Comparison of ENCODE assay signal across 8 cellular contexts in the genomic region with DNA sequence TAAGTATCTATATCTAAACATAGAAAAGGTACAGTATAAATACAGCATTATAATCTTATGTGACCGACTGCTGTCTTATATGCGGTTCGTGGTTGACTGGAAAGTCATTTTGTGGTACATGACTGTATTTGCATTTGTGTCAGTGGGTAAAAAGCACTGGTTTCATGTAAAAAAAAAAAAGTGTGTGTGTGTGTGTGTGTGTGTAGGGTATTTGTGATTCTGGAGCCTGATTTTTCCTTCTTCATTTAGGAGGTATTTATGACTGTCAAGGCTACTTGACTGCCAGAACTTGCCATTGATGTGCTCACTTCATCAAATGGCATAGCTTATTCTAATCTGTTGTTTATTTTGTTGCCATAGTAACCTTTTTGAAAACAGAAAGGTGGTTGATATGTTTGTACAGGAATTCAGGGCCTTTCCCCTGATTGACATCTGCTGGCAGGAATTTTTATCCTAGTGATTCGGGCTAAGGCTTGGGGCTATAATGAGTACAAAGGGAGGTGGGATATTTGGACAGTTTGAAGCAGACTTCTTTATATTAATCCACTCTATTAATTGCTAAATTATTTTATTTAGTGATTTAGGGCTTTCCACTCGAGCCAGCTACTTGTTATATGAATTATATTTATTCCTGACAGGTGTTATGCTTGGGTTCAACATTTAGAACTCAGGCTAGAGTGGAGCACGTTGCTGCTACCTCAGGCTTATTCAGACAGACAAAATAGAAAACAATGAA.
DNase-seq lines count a peak whose midpoint lies in the region; ATAC-seq and TF ChIP-seq lines count a peak whose summit lies in the region.

No MANE protein-coding gene starts in this region.

- TF ChIP-seq CTCF in RWPE2 (IDR thresholded peaks at IDR 0.05; ENCODE audit: poor library complexity, severe bottlenecking): peak; percentile 85
- no peak for TF ChIP-seq CTCF in fibroblast of pulmonary artery (IDR thresholded peaks at IDR 0.05; ENCODE audit: low read length, missing control alignments)
- TF ChIP-seq CTCF in retinal pigment epithelial cell (conservative IDR thresholded peaks at IDR 0.05; ENCODE audit: low read depth, low read length): peak; percentile 5

- peaks cover 26% of the 10 kb centered on the region for H3K4me1 ChIP-seq in RWPE2 (ENCODE audit: insufficient read depth, poor library complexity, severe bottlenecking)

- no peaks in the 10 kb centered on the region for H3K9me3 ChIP-seq in RWPE2 (ENCODE audit: severe bottlenecking)

- H3K27me3 ChIP-seq in RWPE2 (ENCODE audit: insufficient read depth, poor library complexity, severe bottlenecking): no peaks in the 10 kb centered on the region

- peaks cover 3% of the 10 kb centered on the region; the same call in 1 of the 2 replicates for H3K36me3 ChIP-seq in RWPE2 (ENCODE audit: low read depth)

- DNase-seq in DMS79 treated with DMSO at 0.1 percent for 48 hours (lab: John Stamatoyannopoulos, UW): peak; percentile 5
- peak; percentile 94 for DNase-seq in HT-29 (ENCODE audit: low spot score)
- DNase-seq in RWPE2 (ENCODE audit: low spot score): no peak
- DNase-seq in fibroblast of pulmonary artery (ENCODE audit: low read depth): peak; percentile 65
- peak; percentile 91 for DNase-seq in retinal pigment epithelial cell (ENCODE audit: low read depth)
- DNase-seq in mesenteric fat pad (ENCODE audit: low spot score): no peak
- no peak for DNase-seq in NCI-H2081 treated with DMSO at 0.1 percent for 48 hours (lab: John Stamatoyannopoulos, UW)

- ATAC-seq in GM21447 (IDR thresholded peaks at IDR 0.05; ENCODE audit: unreplicated experiment): peak; percentile 77
- ATAC-seq in RWPE2 (ENCODE audit: low read depth): peak; percentile 90

- H3K4me3 ChIP-seq in RWPE2 (ENCODE audit: severe bottlenecking) (no peak overlapping the region), fibroblast of pulmonary artery (replicated peaks; ENCODE audit: low read depth, low read length) (no peak overlapping the region), retinal pigment epithelial cell (ENCODE audit: low read length) (no peak overlapping the region)

- H3K27ac ChIP-seq in RWPE2 (ENCODE audit: poor library complexity, severe bottlenecking): peak overlapping the region; percentile 45

Comparison
In these comparisons a context has a peak if more than half of its experiments do, and no peak if none do; other contexts are left out.
1. DNase-seq: peak in DMS79 treated with DMSO at 0.1 percent for 48 hours (single experiment), HT-29 (single experiment), fibroblast of pulmonary artery (single experiment) and retinal pigment epithelial cell (single experiment); none in RWPE2 (single experiment), mesenteric fat pad (single experiment) and NCI-H2081 treated with DMSO at 0.1 percent for 48 hours (single experiment).